1 cellular context compared by ENCODE assay signal in genomic region chr5:74911421-74911820, GRCh38. TPM values are rescaled to one million over a fixed set of nuclear protein-coding genes. Genes with fewer than 3 reads are reported as not detected.
"Had no signal": no experiment of that assay in that cellular context is flagged by ENCODE, and none has a peak within 500 bp of the region (broad histone marks: within the 10 kb centered on the region; RNA-seq: fewer than 3 reads in every experiment).

No MANE protein-coding gene starts in this region.

RNA-seq across cellular contexts. Expression of gene FAM169A, which starts 45.2 kb away (rescaled TPM):
- total RNA-seq: OCI-LY7 had no signal
